Comparison of ENCODE assay signal across 39 cellular contexts in the genomic region with DNA sequence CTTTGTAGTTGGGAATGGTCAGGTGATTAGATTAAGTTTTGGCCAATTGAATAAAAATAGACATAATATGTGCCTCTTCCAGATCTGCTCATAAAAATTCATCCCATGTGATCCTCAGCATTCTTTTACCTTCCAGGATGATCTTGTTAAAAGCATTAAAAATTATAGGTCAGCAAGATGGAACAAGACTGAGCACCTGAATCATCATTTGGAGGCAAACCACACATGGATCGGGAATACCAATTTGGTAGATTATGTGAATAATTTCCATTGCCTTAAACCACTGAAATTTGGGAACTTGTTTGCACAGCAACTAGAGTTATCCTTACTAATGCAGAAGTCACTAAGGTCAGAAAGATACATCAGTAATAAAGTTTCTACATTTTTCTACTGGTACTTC.
"Had no signal": no experiment of that assay in that cellular context is flagged by ENCODE, and none has a peak within 500 bp of the region (broad histone marks: within the 10 kb centered on the region; RNA-seq: fewer than 3 reads in every experiment).

No MANE protein-coding gene starts in this region.

- H3K4me1 ChIP-seq: body of pancreas, breast epithelium had no signal

- H3K27me3 ChIP-seq: body of pancreas, brain microvascular endothelial cell, breast epithelium, cardiac muscle cell had no signal

- H3K36me3 Mint-ChIP-seq: activated CD8-positive, alpha-beta memory T cell treated with anti-CD3 and anti-CD28 coated beads, Interleukin-2, amount 10 ng/mL, durations not matched to agents 7 days and 5 days; activated naive CD4-positive, alpha-beta T cell treated with anti-CD3 and anti-CD28 coated beads, Interleukin-2, amount 10 ng/mL, durations not matched to agents 7 days and 5 days; activated naive CD4-positive, alpha-beta T cell treated with anti-CD3 and anti-CD28 coated beads, Interleukin-2, amount 50 U/mL, for 24 hours; activated naive CD8-positive, alpha-beta T cell; activated naive CD8-positive, alpha-beta T cell treated with anti-CD3 and anti-CD28 coated beads, Interleukin-2, amount 10 ng/mL, durations not matched to agents 7 days and 5 days; WTC11 had no signal

- H3K27ac Mint-ChIP-seq: activated CD4-positive, alpha-beta memory T cell treated with anti-CD3 and anti-CD28 coated beads, Interleukin-2, amount 10 ng/mL, durations not matched to agents 7 days and 5 days; activated CD4-positive, alpha-beta T cell treated with anti-CD3 and anti-CD28 coated beads for 36 hours; activated CD4-positive, alpha-beta T cell treated with anti-CD3 and anti-CD28 coated beads, Interleukin-2, amount 10 ng/mL, durations not matched to agents 7 days and 5 days; activated CD8-positive, alpha-beta memory T cell treated with anti-CD3 and anti-CD28 coated beads, Interleukin-2, amount 10 ng/mL, durations not matched to agents 7 days and 5 days; activated CD8-positive, alpha-beta T cell treated with anti-CD3 and anti-CD28 coated beads, Interleukin-2, amount 10 ng/mL, durations not matched to agents 7 days and 5 days; activated naive CD4-positive, alpha-beta T cell treated with anti-CD3 and anti-CD28 coated beads, Interleukin-2, amount 10 ng/mL, durations not matched to agents 7 days and 5 days; activated naive CD4-positive, alpha-beta T cell treated with anti-CD3 and anti-CD28 coated beads, Interleukin-2, amount 50 U/mL, for 24 hours; activated naive CD8-positive, alpha-beta T cell; activated naive CD8-positive, alpha-beta T cell treated with anti-CD3 and anti-CD28 coated beads, Interleukin-2, amount 10 ng/mL, durations not matched to agents 7 days and 5 days; activated naive CD8-positive, alpha-beta T cell treated with anti-CD3 and anti-CD28 coated beads, Interleukin-2, amount 50 U/mL, for 24 hours; activated T-cell treated with anti-CD3 and anti-CD28 coated beads, Interleukin-2, amount 50 U/mL, for 24 hours; activated T-helper 2 cell treated with anti-CD3 and anti-CD28 coated beads, Interferon-gamma antibody, Interleukin-2, Interleukin-4, amounts not matched to agents 10 μg/mL and 5 μg/mL and 100 μg/mL, durations not matched to agents 14 hours and 24 hours and 36 hours; T-helper 1 cell treated with Interleukin-12 subunit alpha and Interleukin-12 subunit beta and Interleukin-4 antibody, amounts not matched to agents 30 μg/mL and 1 μg/mL, for 36 hours; T-helper 2 cell treated with Interferon-gamma antibody and Interleukin-4, amounts not matched to agents 5 μg/mL and 100 μg/mL, for 36 hours; WTC11 had no signal

- FAIRE-seq: astrocyte, TTC549 had no signal

- H3K36me3 ChIP-seq: brain microvascular endothelial cell, breast epithelium, cardiac muscle cell, WERI-Rb-1 had no signal

- H3K9me3 ChIP-seq: body of pancreas, breast epithelium had no signal

- H3K27me3 Mint-ChIP-seq: activated CD4-positive, alpha-beta memory T cell treated with anti-CD3 and anti-CD28 coated beads, Interleukin-2, amount 10 ng/mL, durations not matched to agents 7 days and 5 days; activated CD4-positive, alpha-beta T cell treated with anti-CD3 and anti-CD28 coated beads for 36 hours; activated CD4-positive, alpha-beta T cell treated with anti-CD3 and anti-CD28 coated beads, Interleukin-2, amount 10 ng/mL, durations not matched to agents 7 days and 5 days; activated CD8-positive, alpha-beta memory T cell treated with anti-CD3 and anti-CD28 coated beads, Interleukin-2, amount 10 ng/mL, durations not matched to agents 7 days and 5 days; activated naive CD4-positive, alpha-beta T cell treated with anti-CD3 and anti-CD28 coated beads, Interleukin-2, amount 10 ng/mL, durations not matched to agents 7 days and 5 days; activated naive CD4-positive, alpha-beta T cell treated with anti-CD3 and anti-CD28 coated beads, Interleukin-2, amount 50 U/mL, for 24 hours; activated naive CD8-positive, alpha-beta T cell; activated naive CD8-positive, alpha-beta T cell treated with anti-CD3 and anti-CD28 coated beads, Interleukin-2, amount 10 ng/mL, durations not matched to agents 7 days and 5 days; activated naive CD8-positive, alpha-beta T cell treated with anti-CD3 and anti-CD28 coated beads, Interleukin-2, amount 50 U/mL, for 24 hours; activated T-cell treated with anti-CD3 and anti-CD28 coated beads, Interleukin-2, amount 50 U/mL, for 24 hours; central memory CD8-positive, alpha-beta T cell had no signal

- H3K9me3 Mint-ChIP-seq: activated CD4-positive, alpha-beta T cell treated with anti-CD3 and anti-CD28 coated beads, Interleukin-2, amount 10 ng/mL, durations not matched to agents 7 days and 5 days; activated naive CD4-positive, alpha-beta T cell treated with anti-CD3 and anti-CD28 coated beads, Interleukin-2, amount 50 U/mL, for 24 hours; activated T-helper 2 cell treated with anti-CD3 and anti-CD28 coated beads, Interferon-gamma antibody, Interleukin-2, Interleukin-4, amounts not matched to agents 10 μg/mL and 5 μg/mL and 100 μg/mL, durations not matched to agents 14 hours and 24 hours and 36 hours; T-helper 1 cell treated with Interleukin-12 subunit alpha and Interleukin-12 subunit beta and Interleukin-4 antibody, amounts not matched to agents 30 μg/mL and 1 μg/mL, for 36 hours had no signal

- H3K27ac ChIP-seq: body of pancreas, brain microvascular endothelial cell, breast epithelium, cardiac muscle cell, WERI-Rb-1 had no signal

- H3K4me3 Mint-ChIP-seq: activated CD4-positive, alpha-beta memory T cell treated with anti-CD3 and anti-CD28 coated beads, Interleukin-2, amount 10 ng/mL, durations not matched to agents 7 days and 5 days; activated CD4-positive, alpha-beta T cell treated with anti-CD3 and anti-CD28 coated beads for 36 hours; activated CD4-positive, alpha-beta T cell treated with anti-CD3 and anti-CD28 coated beads, Interleukin-2, amount 10 ng/mL, durations not matched to agents 7 days and 5 days; activated CD8-positive, alpha-beta memory T cell treated with anti-CD3 and anti-CD28 coated beads, Interleukin-2, amount 10 ng/mL, durations not matched to agents 7 days and 5 days; activated CD8-positive, alpha-beta T cell treated with anti-CD3 and anti-CD28 coated beads, Interleukin-2, amount 10 ng/mL, durations not matched to agents 7 days and 5 days; activated naive CD4-positive, alpha-beta T cell treated with anti-CD3 and anti-CD28 coated beads, Interleukin-2, amount 10 ng/mL, durations not matched to agents 7 days and 5 days; activated naive CD4-positive, alpha-beta T cell treated with anti-CD3 and anti-CD28 coated beads, Interleukin-2, amount 50 U/mL, for 24 hours; activated naive CD8-positive, alpha-beta T cell; activated naive CD8-positive, alpha-beta T cell treated with anti-CD3 and anti-CD28 coated beads, Interleukin-2, amount 10 ng/mL, durations not matched to agents 7 days and 5 days; activated naive CD8-positive, alpha-beta T cell treated with anti-CD3 and anti-CD28 coated beads, Interleukin-2, amount 50 U/mL, for 24 hours; activated T-cell treated with anti-CD3 and anti-CD28 coated beads, Interleukin-2, amount 50 U/mL, for 24 hours; central memory CD8-positive, alpha-beta T cell; T-helper 1 cell treated with Interleukin-12 subunit alpha and Interleukin-12 subunit beta and Interleukin-4 antibody, amounts not matched to agents 30 μg/mL and 1 μg/mL, for 36 hours; T-helper 2 cell treated with Interferon-gamma antibody and Interleukin-4, amounts not matched to agents 5 μg/mL and 100 μg/mL, for 36 hours; WTC11 had no signal

- DNase-seq: activated CD4-positive, alpha-beta memory T cell treated with anti-CD3 and anti-CD28 coated beads, Interleukin-2, amount 10 ng/mL, durations not matched to agents 7 days and 5 days; activated CD4-positive, alpha-beta T cell treated with anti-CD3 and anti-CD28 coated beads for 1 hour; activated CD4-positive, alpha-beta T cell treated with anti-CD3 and anti-CD28 coated beads for 36 hours; activated CD4-positive, alpha-beta T cell treated with anti-CD3 and anti-CD28 coated beads for 48 hours; activated CD4-positive, alpha-beta T cell treated with anti-CD3 and anti-CD28 coated beads, Interleukin-2, amount 10 ng/mL, durations not matched to agents 7 days and 5 days; activated CD4-positive, alpha-beta T cell treated with anti-CD3 and anti-CD28 coated beads, Interleukin-2, amount 50 U/mL, for 48 hours; activated CD4-positive, CD25-positive, alpha-beta regulatory T cell; activated CD8-positive, alpha-beta memory T cell treated with anti-CD3 and anti-CD28 coated beads for 24 hours; activated CD8-positive, alpha-beta memory T cell treated with anti-CD3 and anti-CD28 coated beads, Interleukin-2, amount 10 ng/mL, durations not matched to agents 7 days and 5 days; activated CD8-positive, alpha-beta memory T cell treated with anti-CD3 and anti-CD28 coated beads, Interleukin-2, amount 50 U/mL, for 48 hours; activated CD8-positive, alpha-beta T cell treated with anti-CD3 and anti-CD28 coated beads, Interleukin-2, amount 10 ng/mL, durations not matched to agents 7 days and 5 days; activated effector memory CD4-positive, alpha-beta T cell treated with Interleukin-2 at 50 U/mL for 16 hours; activated gamma-delta T cell; activated naive CD4-positive, alpha-beta T cell treated with anti-CD3 and anti-CD28 coated beads, Interleukin-2, amount 10 ng/mL, durations not matched to agents 7 days and 5 days; activated naive CD4-positive, alpha-beta T cell treated with Interleukin-2 at 50 U/mL for 16 hours; activated naive CD8-positive, alpha-beta T cell treated with anti-CD3 and anti-CD28 coated beads, Interleukin-2, amount 10 ng/mL, durations not matched to agents 7 days and 5 days; activated naive CD8-positive, alpha-beta T cell treated with anti-CD3 and anti-CD28 coated beads, Interleukin-2, amount 50 U/mL, for 24 hours; activated T-cell treated with anti-CD3 and anti-CD28 coated beads, Interleukin-2, amount 50 U/mL, for 24 hours; activated T-cell treated with anti-CD3 and anti-CD28 coated beads, Interleukin-2, amount 50 U/mL, for 48 hours; aorta; body of pancreas; brain microvascular endothelial cell; caudate nucleus; cerebellar nuclear complex; T-helper 1 cell; T-helper 2 cell; T-helper 9 cell; WERI-Rb-1 had no signal

- H3K4me3 ChIP-seq: body of pancreas, breast epithelium, cardiac muscle cell had no signal

- H3K4me1 Mint-ChIP-seq: activated CD4-positive, alpha-beta memory T cell treated with anti-CD3 and anti-CD28 coated beads, Interleukin-2, amount 10 ng/mL, durations not matched to agents 7 days and 5 days; activated CD4-positive, alpha-beta T cell treated with anti-CD3 and anti-CD28 coated beads for 36 hours; activated CD4-positive, alpha-beta T cell treated with anti-CD3 and anti-CD28 coated beads, Interleukin-2, amount 10 ng/mL, durations not matched to agents 7 days and 5 days; activated CD8-positive, alpha-beta memory T cell treated with anti-CD3 and anti-CD28 coated beads, Interleukin-2, amount 10 ng/mL, durations not matched to agents 7 days and 5 days; activated naive CD4-positive, alpha-beta T cell treated with anti-CD3 and anti-CD28 coated beads, Interleukin-2, amount 10 ng/mL, durations not matched to agents 7 days and 5 days; activated naive CD4-positive, alpha-beta T cell treated with anti-CD3 and anti-CD28 coated beads, Interleukin-2, amount 50 U/mL, for 24 hours; activated naive CD8-positive, alpha-beta T cell treated with anti-CD3 and anti-CD28 coated beads, Interleukin-2, amount 10 ng/mL, durations not matched to agents 7 days and 5 days; activated naive CD8-positive, alpha-beta T cell treated with anti-CD3 and anti-CD28 coated beads, Interleukin-2, amount 50 U/mL, for 24 hours; central memory CD8-positive, alpha-beta T cell had no signal
